In genomic region chr6:7901780-7902179, GRCh38 we compare ENCODE assay signal across 18 cellular contexts. TPM values are rescaled to one million over a fixed set of nuclear protein-coding genes. Genes with fewer than 3 reads are reported as not detected.
DNase-seq lines count a peak whose midpoint lies in the region; ATAC-seq and TF ChIP-seq lines count a peak whose summit lies in the region.
"Had no signal": no experiment of that assay in that cellular context is flagged by ENCODE, and none has a peak within 500 bp of the region (broad histone marks: within the 10 kb centered on the region; RNA-seq: fewer than 3 reads in every experiment).

No MANE protein-coding gene starts in this region.

- DNase-seq in activated naive CD4-positive, alpha-beta T cell treated with anti-CD3 and anti-CD28 coated beads, Interleukin-2, amount 10 ng/mL, durations not matched to agents 7 days and 5 days = no peak
- DNase-seq in activated naive CD4-positive, alpha-beta T cell treated with Interleukin-2 at 50 U/mL for 16 hours = no peak
- no peak for DNase-seq in OCI-LY7 (ENCODE audit: low spot score)
- no peak for DNase-seq in natural killer cell treated with Interleukin-12 subunit alpha and Interleukin-12 subunit beta and Interleukin-15 and Interleukin-18, amount 100 ng/mL, for 72 hours (ENCODE audit: low spot score)
- DNase-seq in DMS153 treated with DMSO at 0.1 percent for 48 hours (lab: John Stamatoyannopoulos, UW; ENCODE audit: unreplicated experiment) = no peak
- DNase-seq: AML-193; Caco-2; CD4-positive, alpha-beta T cell; DMS79; GDM1; GM23248 had no signal

- no peaks in the 10 kb centered on the region for H3K27me3 ChIP-seq in duodenal mucosa (ENCODE audit: control insufficient read depth in 1 of 2, insufficient read depth in 2 of 2, low read length in 2 of 2)

- peaks cover 98% of the 10 kb centered on the region for H3K36me3 ChIP-seq in OCI-LY7 (ENCODE audit: insufficient read depth, low read length)
- peaks cover 44 to 66% of the 10 kb centered on the region in 2 donors for H3K36me3 ChIP-seq in duodenal mucosa (ENCODE audit: control insufficient read depth in 1 of 2, insufficient read depth in 2 of 2, low read length in 2 of 2)

- H3K4me2 ChIP-seq in OCI-LY7 (ENCODE audit: low read length) = peak overlapping the region; percentile 33; the same call in 1 of the 2 replicates
- H3K4me2 ChIP-seq: A549 had no signal

- H3K79me2 ChIP-seq in OCI-LY7 (ENCODE audit: insufficient read depth, low read depth, low read length) = peaks cover 64% of the 10 kb centered on the region

- ATAC-seq in esophagus mucosa = peak; percentile 56
- no peak for ATAC-seq in natural killer cell treated with Interleukin-12 subunit alpha and Interleukin-12 subunit beta and Interleukin-15 and Interleukin-18, amount 100 ng/mL, for 72 hours
- no peak for ATAC-seq in HG02610 (IDR thresholded peaks at IDR 0.05; ENCODE audit: unreplicated experiment)
- ATAC-seq: A549 had no signal

- H3K4me1 Mint-ChIP-seq in activated naive CD4-positive, alpha-beta T cell treated with anti-CD3 and anti-CD28 coated beads, Interleukin-2, amount 10 ng/mL, durations not matched to agents 7 days and 5 days = peaks cover 3% of the 10 kb centered on the region
- peaks cover 0 to 6% of the 10 kb centered on the region in 2 donors for H3K4me1 Mint-ChIP-seq in natural killer cell treated with Interleukin-12 subunit alpha and Interleukin-12 subunit beta and Interleukin-15 and Interleukin-18, amount 100 ng/mL, for 72 hours (ENCODE audit: low read depth in 2 of 2)

- H3K9me3 ChIP-seq in OCI-LY7 (ENCODE audit: low read length) (no peaks in the 10 kb centered on the region), duodenal mucosa (ENCODE audit: control insufficient read depth in 1 of 2, low read length in 2 of 2) (no peaks in the 10 kb centered on the region)
- H3K9me3 ChIP-seq: A549, Caco-2, HAP-1 had no signal

- peak overlapping the region; percentile 50 for H3K27ac Mint-ChIP-seq in activated naive CD4-positive, alpha-beta T cell treated with anti-CD3 and anti-CD28 coated beads, Interleukin-2, amount 10 ng/mL, durations not matched to agents 7 days and 5 days
- H3K27ac Mint-ChIP-seq in natural killer cell treated with Interleukin-12 subunit alpha and Interleukin-12 subunit beta and Interleukin-15 and Interleukin-18, amount 100 ng/mL, for 72 hours = no peak overlapping the region
- H3K27ac Mint-ChIP-seq: CD4-positive, alpha-beta T cell had no signal

- H4K20me1 ChIP-seq in OCI-LY7 (ENCODE audit: insufficient read depth, low read length) = peaks cover 32% of the 10 kb centered on the region

- CTCF ChIA-PET in activated naive CD4-positive, alpha-beta T cell treated with anti-CD3 and anti-CD28 coated beads, Interleukin-2, amount 10 ng/mL, durations not matched to agents 7 days and 5 days (lab: Charles Lee) = no interaction called here
- CTCF ChIA-PET in OCI-LY7 (lab: Charles Lee; ENCODE audit: unreplicated experiment) = interaction anchor here (1.3 kb wide), 1 partner anchor 15 kb away, joined by 3 read pairs; no protein-coding TSS in a partner anchor

- POLR2A ChIA-PET in OCI-LY7 (lab: Charles Lee) = no interaction called here

- H3K4me3 Mint-ChIP-seq in activated naive CD4-positive, alpha-beta T cell treated with anti-CD3 and anti-CD28 coated beads, Interleukin-2, amount 10 ng/mL, durations not matched to agents 7 days and 5 days = no peak overlapping the region
- H3K4me3 Mint-ChIP-seq in natural killer cell treated with Interleukin-12 subunit alpha and Interleukin-12 subunit beta and Interleukin-15 and Interleukin-18, amount 100 ng/mL, for 72 hours = no peak overlapping the region
- H3K4me3 Mint-ChIP-seq: CD4-positive, alpha-beta T cell had no signal

- no peak for TF ChIP-seq CTCF in OCI-LY7 (conservative IDR thresholded peaks at IDR 0.05; ENCODE audit: low read length)

- H3K9me2 ChIP-seq in OCI-LY7 (ENCODE audit: insufficient read depth, low read length) = no peaks in the 10 kb centered on the region

- intact Hi-C loops in OCI-LY7 (cut with micrococcal nuclease; ENCODE audit: unreplicated experiment) = no loop called here

- H3K27ac ChIP-seq in OCI-LY7 (ENCODE audit: low read depth, low read length, poor library complexity, severe bottlenecking) = peak overlapping the region; percentile 39
- peak overlapping the region; percentile 11 for H3K27ac ChIP-seq in duodenal mucosa (ENCODE audit: low read depth, low read length)
- H3K27ac ChIP-seq: 22Rv1, A549, C4-2B, GM23248 had no signal

- no peaks in the 10 kb centered on the region for H3K9me3 Mint-ChIP-seq in activated naive CD4-positive, alpha-beta T cell treated with anti-CD3 and anti-CD28 coated beads, Interleukin-2, amount 10 ng/mL, durations not matched to agents 7 days and 5 days
- no peaks in the 10 kb centered on the region for H3K9me3 Mint-ChIP-seq in natural killer cell treated with Interleukin-12 subunit alpha and Interleukin-12 subunit beta and Interleukin-15 and Interleukin-18, amount 100 ng/mL, for 72 hours
- H3K9me3 Mint-ChIP-seq: CD4-positive, alpha-beta T cell had no signal

- no peak overlapping the region for H3K4me3 ChIP-seq in OCI-LY7 (ENCODE audit: low read depth, low read length, poor library complexity, severe bottlenecking)
- H3K4me3 ChIP-seq in duodenal mucosa (ENCODE audit: low read depth in 1 of 2, low read length in 2 of 2) = no peak overlapping the region
- H3K4me3 ChIP-seq: A549, GM23248, HAP-1 had no signal

- peaks cover 26% of the 10 kb centered on the region for H3K36me3 Mint-ChIP-seq in activated naive CD4-positive, alpha-beta T cell treated with anti-CD3 and anti-CD28 coated beads, Interleukin-2, amount 10 ng/mL, durations not matched to agents 7 days and 5 days
- peaks cover 22% of the 10 kb centered on the region for H3K36me3 Mint-ChIP-seq in natural killer cell treated with Interleukin-12 subunit alpha and Interleukin-12 subunit beta and Interleukin-15 and Interleukin-18, amount 100 ng/mL, for 72 hours

- BruUV-seq in OCI-LY7 (replicated peaks; lab: Mats Ljungman, UMichigan) = no TSS peak

- H2AFZ ChIP-seq in OCI-LY7 (ENCODE audit: low read length) = no peak overlapping the region
- H2AFZ ChIP-seq: GM23248 had no signal

- H3K9ac ChIP-seq in duodenal mucosa (ENCODE audit: low read depth in 1 of 2, low read length in 2 of 2) = no peak overlapping the region
- H3K9ac ChIP-seq: GM23248 had no signal

- no peaks in the 10 kb centered on the region for H3K27me3 Mint-ChIP-seq in activated naive CD4-positive, alpha-beta T cell treated with anti-CD3 and anti-CD28 coated beads, Interleukin-2, amount 10 ng/mL, durations not matched to agents 7 days and 5 days
- H3K27me3 Mint-ChIP-seq in natural killer cell treated with Interleukin-12 subunit alpha and Interleukin-12 subunit beta and Interleukin-15 and Interleukin-18, amount 100 ng/mL, for 72 hours = no peaks in the 10 kb centered on the region
- H3K27me3 Mint-ChIP-seq: CD4-positive, alpha-beta T cell had no signal

- H3K4me1 ChIP-seq in OCI-LY7 (ENCODE audit: insufficient read depth, low read length, poor library complexity, severe bottlenecking) = peaks cover 82% of the 10 kb centered on the region
- peaks cover 35 to 44% of the 10 kb centered on the region in 2 donors for H3K4me1 ChIP-seq in duodenal mucosa (ENCODE audit: control insufficient read depth in 1 of 2, insufficient read depth in 2 of 2, low read length in 2 of 2)
- H3K4me1 ChIP-seq: HAP-1 had no signal

RNA-seq across cellular contexts. Expression of gene TXNDC5, which starts 8.8 kb away (rescaled TPM):
- total RNA-seq in OCI-LY7 (2014; rRNA removed; shearing (Covaris generic)) = 280 and 319 TPM in 2 replicates
- 312 and 363 TPM in 2 replicates for total RNA-seq in OCI-LY7 (2022)
- total RNA-seq in esophagus mucosa = 73.5 TPM
- 100 to 1,000 TPM in 1 of 2 donors, 10 to 100 TPM in 1; 54.9 to 110 TPM for total RNA-seq in natural killer cell treated with Interleukin-12 subunit alpha and Interleukin-12 subunit beta and Interleukin-15 and Interleukin-18, amount 100 ng/mL, for 72 hours
